In the genomic region with DNA sequence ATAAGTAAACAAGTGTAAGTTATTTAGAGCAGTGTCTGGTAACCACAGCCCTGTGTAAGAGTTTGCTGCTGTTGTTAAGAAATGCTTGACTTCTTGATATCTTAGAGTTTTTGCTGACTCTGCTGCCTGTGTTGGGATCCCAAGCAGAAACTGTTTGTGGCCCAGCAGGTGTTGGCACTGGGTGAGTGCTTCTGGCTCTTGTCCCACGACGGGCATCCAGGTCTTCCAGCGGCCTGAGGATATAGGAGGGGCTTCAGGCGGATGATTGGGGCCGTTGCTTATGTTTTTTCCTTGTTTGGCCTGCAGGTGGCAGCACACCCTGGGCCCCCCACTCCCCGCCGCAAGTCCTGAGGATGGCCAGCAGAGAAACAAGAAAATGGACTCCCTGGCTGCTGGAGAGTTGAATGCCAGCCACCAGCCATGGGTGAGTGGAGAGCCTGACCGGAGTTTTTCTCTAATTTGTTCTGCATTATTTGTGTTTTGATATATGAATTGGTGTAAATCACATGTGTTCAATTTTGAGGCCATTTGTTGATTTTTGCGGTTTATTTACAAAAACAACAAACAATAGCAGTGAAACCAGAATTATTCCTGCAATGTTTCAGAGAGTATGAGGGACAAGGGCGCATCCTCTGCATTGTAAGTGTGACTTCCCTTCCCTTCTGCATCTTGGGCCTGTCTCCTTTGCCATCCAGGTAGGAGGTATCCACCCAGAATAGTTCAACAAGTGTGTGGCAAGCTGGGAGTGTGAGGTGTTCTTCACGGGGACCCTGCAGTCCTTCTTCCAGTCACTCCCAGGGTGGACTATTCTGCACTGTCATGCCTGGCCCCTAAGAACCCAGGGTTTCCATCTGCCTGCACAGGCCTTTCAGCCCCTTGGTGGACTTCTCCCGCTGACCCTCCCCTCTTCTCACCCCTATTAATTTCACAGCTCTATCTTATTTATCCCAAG, we compare ENCODE assay signal across 8 cellular contexts. TPM values are rescaled to one million over a fixed set of nuclear protein-coding genes. Genes with fewer than 3 reads are reported as not detected.
DNase-seq lines count a peak whose midpoint lies in the region; ATAC-seq and TF ChIP-seq lines count a peak whose summit lies in the region.

No MANE protein-coding gene starts in this region.

- H3K9me3 ChIP-seq in body of pancreas = no peaks in the 10 kb centered on the region
- no peaks in the 10 kb centered on the region for H3K9me3 ChIP-seq in gastrocnemius medialis

- DNase-seq in AML-193 (lab: John Stamatoyannopoulos, UW) (peak; percentile 69 to 81), NCI-H1694 (lab: John Stamatoyannopoulos, UW) (peak; percentile 10), T1000 (lab: John Stamatoyannopoulos, UW) (peak; percentile 33), body of pancreas (peak; percentile 63 to 73 (median 70)), hypothalamus (lab: John Stamatoyannopoulos, UW) (peak in 43 of 51 donors; percentile 30 to 83 (median 63)), gastrocnemius medialis (peak; percentile 58 to 83)

- H3K4me3 ChIP-seq in body of pancreas (no peak overlapping the region), gastrocnemius medialis (no peak overlapping the region)

- intact Hi-C loops in body of pancreas (cut with DNase I) = no loop called here
- intact Hi-C loops in gastrocnemius medialis (cut with DNase I; ENCODE audit: low total_unique reads) = loop anchor here (1.0 to 2.0 kb wide), 3 partner anchors 37 to 82 kb away; partner anchors contain the start of gene IRF1

- H3K4me1 ChIP-seq in body of pancreas (peaks cover 78% of the 10 kb centered on the region), gastrocnemius medialis (peaks cover 92 to 94% of the 10 kb centered on the region in 2 donors)

- H3K27ac ChIP-seq in body of pancreas (peak overlapping the region; percentile 8 to 44 (median 34)), gastrocnemius medialis (peak overlapping the region; percentile 87 to 99 (median 94))

- in situ Hi-C loops in gastrocnemius medialis (cut with MboI; ENCODE audit: low sequenced_read_pairs in 4 of 4) = loop anchor here in 3 of 4 donors (5.0 to 10.0 kb wide), 3 partner anchors 68 to 78 kb away; partner anchors contain the start of gene IRF1 (in 1 of the 3)

- peak; percentile 71 to 90 (median 79) for TF ChIP-seq CTCF in body of pancreas (IDR thresholded peaks at IDR 0.05)
- TF ChIP-seq CTCF in gastrocnemius medialis (IDR thresholded peaks at IDR 0.05 in 4 of 5, conservative IDR thresholded peaks at IDR 0.05 in 1 of 5) = peak; percentile 88 to 92 (median 92)

- no peaks in the 10 kb centered on the region for H3K27me3 ChIP-seq in body of pancreas
- no peaks in the 10 kb centered on the region for H3K27me3 ChIP-seq in gastrocnemius medialis

- ATAC-seq in GM19351 (IDR thresholded peaks at IDR 0.05; ENCODE audit: unreplicated experiment) (peak; percentile 26), body of pancreas (peak; percentile 72), gastrocnemius medialis (peak; percentile 49 to 52), HG02852 (IDR thresholded peaks at IDR 0.05; ENCODE audit: unreplicated experiment) (no peak)

- TF ChIP-seq POLR2A in body of pancreas (IDR thresholded peaks at IDR 0.05) (no peak), gastrocnemius medialis (IDR thresholded peaks at IDR 0.05) (no peak)

- 23 to 24% methylated on average over 12 of the region's 12 CpGs for WGBS in body of pancreas, 2 donors

- H3K36me3 ChIP-seq in body of pancreas (replicated peaks in 1 of 2; ENCODE audit: insufficient read depth in 1 of 2, low read depth in 2 of 2) = no peaks in the 10 kb centered on the region
- no peaks in the 10 kb centered on the region for H3K36me3 ChIP-seq in gastrocnemius medialis

RNA-seq across cellular contexts. Expression of gene SLC22A5, which starts 50.3 kb away (rescaled TPM):
- total RNA-seq in body of pancreas (10 to 100 TPM; 21.3 to 30.3 TPM), gastrocnemius medialis (100 to 1,000 TPM in 1 of 4 donors, 10 to 100 TPM in 3; 56.2 to 116 (median 79.2) TPM)

Comparison
In these comparisons a context has a peak if more than half of its experiments do, and no peak if none do; other contexts are left out.
1. DNase-seq: peak in every context shown above with its lines; median percentile 75 in AML-193; 70 in body of pancreas; 70 in gastrocnemius medialis; 63 in hypothalamus; 33 in T1000; 10 in NCI-H1694.